10 cellular contexts compared by ENCODE assay signal in genomic region chr2:161030260-161031063, GRCh38.
DNase-seq lines count a peak whose midpoint lies in the region; ATAC-seq and TF ChIP-seq lines count a peak whose summit lies in the region.
"Had no signal": no experiment of that assay in that cellular context is flagged by ENCODE, and none has a peak within 500 bp of the region (broad histone marks: within the 10 kb centered on the region; RNA-seq: fewer than 3 reads in every experiment).

No MANE protein-coding gene starts in this region.

- peak; percentile 98 for DNase-seq in HFFc6
- peak; percentile 50 for DNase-seq in T1000 (lab: John Stamatoyannopoulos, UW)
- DNase-seq in glomerular visceral epithelial cell (ENCODE audit: extremely low spot score), result peak; percentile 93
- DNase-seq in stomach, result no peak
- no peak for DNase-seq in immature natural killer cell
- no peak for DNase-seq in UCSD-AML1 (lab: John Stamatoyannopoulos, UW; ENCODE audit: unreplicated experiment)
- DNase-seq in DMS153 treated with DMSO at 0.1 percent for 48 hours (lab: John Stamatoyannopoulos, UW; ENCODE audit: unreplicated experiment), result no peak
- DNase-seq: activated T-cell treated with anti-CD3 and anti-CD28 coated beads, Interleukin-2, amount 50 U/mL, for 72 hours had no signal

- TF ChIP-seq CTCF in HFFc6 (IDR thresholded peaks at IDR 0.05) (no peak), stomach (IDR thresholded peaks at IDR 0.05) (no peak)

- no peaks in the 10 kb centered on the region for H3K27me3 ChIP-seq in stomach

- H3K9me3 ChIP-seq in stomach, result no peaks in the 10 kb centered on the region

- ATAC-seq in GM21737 (IDR thresholded peaks at IDR 0.05; ENCODE audit: unreplicated experiment), result no peak
- ATAC-seq: activated T-cell treated with anti-CD3 and anti-CD28 coated beads, Interleukin-2, amount 50 U/mL, for 72 hours had no signal

- intact Hi-C loops in stomach (cut with DNase I; ENCODE audit: low total_unique reads), result no loop called here

- H3K4me1 ChIP-seq in stomach, result no peaks in the 10 kb centered on the region
- H3K4me1 ChIP-seq: parathyroid adenoma had no signal

- H3K9me3 Mint-ChIP-seq in HFFc6 (no peaks in the 10 kb centered on the region), immature natural killer cell (no peaks in the 10 kb centered on the region)

- H3K27me3 Mint-ChIP-seq in HFFc6 (ENCODE audit: insufficient read depth) (peaks cover 1% of the 10 kb centered on the region), immature natural killer cell (ENCODE audit: low read depth in 3 of 3) (peaks cover 0 to 4% (median 0%) of the 10 kb centered on the region in 3 donors)

- WGBS in stomach, 5 donors, result 52 to 67% (median 57%) methylated on average over 3 of the region's 3 CpGs

- peak overlapping the region in 4 of 5 donors; percentile 28 to 59 (median 50) for H3K27ac ChIP-seq in stomach
- H3K27ac ChIP-seq: parathyroid adenoma had no signal

- no peak for TF ChIP-seq EP300 in stomach (IDR thresholded peaks at IDR 0.05)

- peaks cover 42% of the 10 kb centered on the region for H3K4me1 Mint-ChIP-seq in HFFc6 (ENCODE audit: low read depth)
- no peaks in the 10 kb centered on the region for H3K4me1 Mint-ChIP-seq in immature natural killer cell

- H3K36me3 Mint-ChIP-seq in HFFc6 (ENCODE audit: low read depth) (peaks cover 1% of the 10 kb centered on the region; the same call in 1 of the 2 replicates), immature natural killer cell (peaks cover 0 to 5% (median 0%) of the 10 kb centered on the region in 3 donors)

- no peaks in the 10 kb centered on the region for H3K36me3 ChIP-seq in stomach

- H3K27ac Mint-ChIP-seq in HFFc6 (peak overlapping the region; percentile 85), immature natural killer cell (no peak overlapping the region)
- H3K27ac Mint-ChIP-seq: activated T-cell treated with anti-CD3 and anti-CD28 coated beads, Interleukin-2, amount 50 U/mL, for 72 hours had no signal

- H3K4me3 Mint-ChIP-seq in HFFc6 (peak overlapping the region; percentile 51), immature natural killer cell (no peak overlapping the region)
- H3K4me3 Mint-ChIP-seq: activated T-cell treated with anti-CD3 and anti-CD28 coated beads, Interleukin-2, amount 50 U/mL, for 72 hours had no signal

- no peak for TF ChIP-seq POLR2A in stomach (IDR thresholded peaks at IDR 0.05)

- no peak overlapping the region for H3K4me3 ChIP-seq in stomach

Comparison
In these comparisons a context has a peak if more than half of its experiments do, and no peak if none do; other contexts are left out.
1. DNase-seq: peak in HFFc6 (single experiment), T1000 (single experiment) and glomerular visceral epithelial cell (single experiment); none in stomach (single experiment), immature natural killer cell (0 of 3), UCSD-AML1 (single experiment) and DMS153 treated with DMSO at 0.1 percent for 48 hours (single experiment).